Comparison of ENCODE assay signal across 2 cellular contexts in the genomic region with DNA sequence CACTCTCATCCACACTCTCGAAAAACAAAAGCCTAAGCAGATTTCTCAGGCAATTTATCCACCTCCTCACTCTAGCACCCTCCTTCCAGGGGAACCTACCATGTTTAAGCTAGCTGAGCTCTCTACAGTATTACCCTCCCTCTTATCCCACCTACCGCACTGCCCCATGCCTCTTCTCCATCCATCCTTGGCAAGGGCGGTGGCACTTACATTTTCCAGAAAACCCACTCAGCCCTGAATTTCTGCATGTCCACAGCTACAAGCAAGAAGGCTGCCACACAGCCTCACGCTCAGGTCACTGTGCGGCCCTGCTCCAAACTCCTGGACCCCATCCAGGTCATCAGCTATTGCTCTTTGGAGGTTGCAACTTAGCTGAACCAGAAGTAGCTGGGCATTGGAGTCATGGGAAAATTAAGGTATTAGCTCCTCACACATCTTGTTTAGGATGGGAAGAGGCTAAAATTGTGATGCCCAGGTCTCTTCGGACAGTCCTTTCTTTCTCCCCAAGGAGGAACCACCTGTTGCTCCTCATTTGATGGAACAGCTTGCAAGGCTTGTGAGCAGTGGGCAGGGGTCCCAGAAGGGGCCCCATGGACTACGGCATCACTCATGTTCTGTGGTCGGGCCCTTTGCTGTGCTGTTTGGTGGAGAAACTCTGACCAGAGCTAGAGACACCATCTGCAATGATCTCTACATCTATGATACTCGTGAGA.
TF ChIP-seq lines count a peak whose summit lies in the region.

No MANE protein-coding gene starts in this region.

TF ChIP-seq in GM23338, 12 proteins besides CTCF, POLR2A, EP300 and RAD21 (continued from another document and continues in another):
- TF ChIP-seq REST (IDR thresholded peaks at IDR 0.05; ENCODE audit: unreplicated experiment) = no peak
- TF ChIP-seq ZNF331 (CRISPR knock-in tag; IDR thresholded peaks at IDR 0.05; ENCODE audit: low read depth) = no peak
- TF ChIP-seq POLR2AphosphoS5 (IDR thresholded peaks at IDR 0.05; ENCODE audit: low read depth) = no peak
- no peak for TF ChIP-seq NANOG (IDR thresholded peaks at IDR 0.05; ENCODE audit: borderline replicate concordance)
- TF ChIP-seq JUNB (IDR thresholded peaks at IDR 0.05; ENCODE audit: unreplicated experiment) = no peak
- no peak for TF ChIP-seq EZH2phosphoT487 (IDR thresholded peaks at IDR 0.05; ENCODE audit: unreplicated experiment)
- TF ChIP-seq, protein P1, sequence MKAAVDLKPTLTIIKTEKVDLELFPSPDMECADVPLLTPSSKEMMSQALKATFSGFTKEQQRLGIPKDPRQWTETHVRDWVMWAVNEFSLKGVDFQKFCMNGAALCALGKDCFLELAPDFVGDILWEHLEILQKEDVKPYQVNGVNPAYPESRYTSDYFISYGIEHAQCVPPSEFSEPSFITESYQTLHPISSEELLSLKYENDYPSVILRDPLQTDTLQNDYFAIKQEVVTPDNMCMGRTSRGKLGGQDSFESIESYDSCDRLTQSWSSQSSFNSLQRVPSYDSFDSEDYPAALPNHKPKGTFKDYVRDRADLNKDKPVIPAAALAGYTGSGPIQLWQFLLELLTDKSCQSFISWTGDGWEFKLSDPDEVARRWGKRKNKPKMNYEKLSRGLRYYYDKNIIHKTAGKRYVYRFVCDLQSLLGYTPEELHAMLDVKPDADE (IDR thresholded peaks at IDR 0.05) = no peak
- TF ChIP-seq STAT1 (IDR thresholded peaks at IDR 0.05; ENCODE audit: unreplicated experiment) = no peak

TF ChIP-seq in WTC11, 78 proteins besides CTCF, POLR2A, EP300 and RAD21 (continued from another document):
- TF ChIP-seq, protein P2, sequence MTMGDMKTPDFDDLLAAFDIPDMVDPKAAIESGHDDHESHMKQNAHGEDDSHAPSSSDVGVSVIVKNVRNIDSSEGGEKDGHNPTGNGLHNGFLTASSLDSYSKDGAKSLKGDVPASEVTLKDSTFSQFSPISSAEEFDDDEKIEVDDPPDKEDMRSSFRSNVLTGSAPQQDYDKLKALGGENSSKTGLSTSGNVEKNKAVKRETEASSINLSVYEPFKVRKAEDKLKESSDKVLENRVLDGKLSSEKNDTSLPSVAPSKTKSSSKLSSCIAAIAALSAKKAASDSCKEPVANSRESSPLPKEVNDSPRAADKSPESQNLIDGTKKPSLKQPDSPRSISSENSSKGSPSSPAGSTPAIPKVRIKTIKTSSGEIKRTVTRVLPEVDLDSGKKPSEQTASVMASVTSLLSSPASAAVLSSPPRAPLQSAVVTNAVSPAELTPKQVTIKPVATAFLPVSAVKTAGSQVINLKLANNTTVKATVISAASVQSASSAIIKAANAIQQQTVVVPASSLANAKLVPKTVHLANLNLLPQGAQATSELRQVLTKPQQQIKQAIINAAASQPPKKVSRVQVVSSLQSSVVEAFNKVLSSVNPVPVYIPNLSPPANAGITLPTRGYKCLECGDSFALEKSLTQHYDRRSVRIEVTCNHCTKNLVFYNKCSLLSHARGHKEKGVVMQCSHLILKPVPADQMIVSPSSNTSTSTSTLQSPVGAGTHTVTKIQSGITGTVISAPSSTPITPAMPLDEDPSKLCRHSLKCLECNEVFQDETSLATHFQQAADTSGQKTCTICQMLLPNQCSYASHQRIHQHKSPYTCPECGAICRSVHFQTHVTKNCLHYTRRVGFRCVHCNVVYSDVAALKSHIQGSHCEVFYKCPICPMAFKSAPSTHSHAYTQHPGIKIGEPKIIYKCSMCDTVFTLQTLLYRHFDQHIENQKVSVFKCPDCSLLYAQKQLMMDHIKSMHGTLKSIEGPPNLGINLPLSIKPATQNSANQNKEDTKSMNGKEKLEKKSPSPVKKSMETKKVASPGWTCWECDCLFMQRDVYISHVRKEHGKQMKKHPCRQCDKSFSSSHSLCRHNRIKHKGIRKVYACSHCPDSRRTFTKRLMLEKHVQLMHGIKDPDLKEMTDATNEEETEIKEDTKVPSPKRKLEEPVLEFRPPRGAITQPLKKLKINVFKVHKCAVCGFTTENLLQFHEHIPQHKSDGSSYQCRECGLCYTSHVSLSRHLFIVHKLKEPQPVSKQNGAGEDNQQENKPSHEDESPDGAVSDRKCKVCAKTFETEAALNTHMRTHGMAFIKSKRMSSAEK (CRISPR knock-in tag; IDR thresholded peaks at IDR 0.05; ENCODE audit: borderline replicate concordance) = no peak
- TF ChIP-seq, protein P3, sequence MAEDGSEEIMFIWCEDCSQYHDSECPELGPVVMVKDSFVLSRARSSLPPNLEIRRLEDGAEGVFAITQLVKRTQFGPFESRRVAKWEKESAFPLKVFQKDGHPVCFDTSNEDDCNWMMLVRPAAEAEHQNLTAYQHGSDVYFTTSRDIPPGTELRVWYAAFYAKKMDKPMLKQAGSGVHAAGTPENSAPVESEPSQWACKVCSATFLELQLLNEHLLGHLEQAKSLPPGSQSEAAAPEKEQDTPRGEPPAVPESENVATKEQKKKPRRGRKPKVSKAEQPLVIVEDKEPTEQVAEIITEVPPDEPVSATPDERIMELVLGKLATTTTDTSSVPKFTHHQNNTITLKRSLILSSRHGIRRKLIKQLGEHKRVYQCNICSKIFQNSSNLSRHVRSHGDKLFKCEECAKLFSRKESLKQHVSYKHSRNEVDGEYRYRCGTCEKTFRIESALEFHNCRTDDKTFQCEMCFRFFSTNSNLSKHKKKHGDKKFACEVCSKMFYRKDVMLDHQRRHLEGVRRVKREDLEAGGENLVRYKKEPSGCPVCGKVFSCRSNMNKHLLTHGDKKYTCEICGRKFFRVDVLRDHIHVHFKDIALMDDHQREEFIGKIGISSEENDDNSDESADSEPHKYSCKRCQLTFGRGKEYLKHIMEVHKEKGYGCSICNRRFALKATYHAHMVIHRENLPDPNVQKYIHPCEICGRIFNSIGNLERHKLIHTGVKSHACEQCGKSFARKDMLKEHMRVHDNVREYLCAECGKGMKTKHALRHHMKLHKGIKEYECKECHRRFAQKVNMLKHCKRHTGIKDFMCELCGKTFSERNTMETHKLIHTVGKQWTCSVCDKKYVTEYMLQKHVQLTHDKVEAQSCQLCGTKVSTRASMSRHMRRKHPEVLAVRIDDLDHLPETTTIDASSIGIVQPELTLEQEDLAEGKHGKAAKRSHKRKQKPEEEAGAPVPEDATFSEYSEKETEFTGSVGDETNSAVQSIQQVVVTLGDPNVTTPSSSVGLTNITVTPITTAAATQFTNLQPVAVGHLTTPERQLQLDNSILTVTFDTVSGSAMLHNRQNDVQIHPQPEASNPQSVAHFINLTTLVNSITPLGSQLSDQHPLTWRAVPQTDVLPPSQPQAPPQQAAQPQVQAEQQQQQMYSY (CRISPR knock-in tag; IDR thresholded peaks at IDR 0.05) = no peak
- TF ChIP-seq AR (CRISPR knock-in tag; IDR thresholded peaks at IDR 0.05) (no peak), GTF2I (CRISPR knock-in tag; conservative IDR thresholded peaks at IDR 0.05) (no peak), EMX1 (CRISPR knock-in tag; IDR thresholded peaks at IDR 0.05) (no peak), RELA (CRISPR knock-in tag; IDR thresholded peaks at IDR 0.05; ENCODE audit: borderline replicate concordance) (no peak), CREM (CRISPR knock-in tag; IDR thresholded peaks at IDR 0.05) (no peak), FOXJ3 (CRISPR knock-in tag; IDR thresholded peaks at IDR 0.05; ENCODE audit: borderline replicate concordance) (no peak), ZMAT4 (CRISPR knock-in tag; IDR thresholded peaks at IDR 0.05) (no peak), CREB1 (CRISPR knock-in tag; IDR thresholded peaks at IDR 0.05) (no peak)
- TF ChIP-seq, protein P4, sequence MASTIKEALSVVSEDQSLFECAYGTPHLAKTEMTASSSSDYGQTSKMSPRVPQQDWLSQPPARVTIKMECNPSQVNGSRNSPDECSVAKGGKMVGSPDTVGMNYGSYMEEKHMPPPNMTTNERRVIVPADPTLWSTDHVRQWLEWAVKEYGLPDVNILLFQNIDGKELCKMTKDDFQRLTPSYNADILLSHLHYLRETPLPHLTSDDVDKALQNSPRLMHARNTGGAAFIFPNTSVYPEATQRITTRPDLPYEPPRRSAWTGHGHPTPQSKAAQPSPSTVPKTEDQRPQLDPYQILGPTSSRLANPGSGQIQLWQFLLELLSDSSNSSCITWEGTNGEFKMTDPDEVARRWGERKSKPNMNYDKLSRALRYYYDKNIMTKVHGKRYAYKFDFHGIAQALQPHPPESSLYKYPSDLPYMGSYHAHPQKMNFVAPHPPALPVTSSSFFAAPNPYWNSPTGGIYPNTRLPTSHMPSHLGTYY (CRISPR knock-in tag; IDR thresholded peaks at IDR 0.05) = no peak
TF ChIP-seq in WTC11: peak in this region for 0.
